24 cellular contexts compared by ENCODE assay signal in the genomic region with DNA sequence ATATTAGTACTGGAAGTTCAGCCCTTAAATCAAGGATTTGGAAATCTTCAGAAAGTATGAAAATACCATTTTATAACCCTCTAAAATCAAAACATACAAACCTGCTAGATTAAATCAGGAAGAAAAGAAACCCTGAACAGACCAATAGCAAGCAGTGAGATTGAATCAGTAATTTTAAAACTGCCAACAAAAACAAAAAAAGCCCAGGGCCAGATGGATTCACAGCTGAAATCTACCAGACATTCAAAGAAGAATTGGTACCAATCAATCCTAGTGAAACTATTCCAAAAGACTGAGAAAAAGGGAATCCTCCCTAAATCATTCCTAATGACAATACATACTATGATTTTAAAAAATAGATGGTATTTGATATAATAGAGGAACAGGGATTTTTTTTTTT.
DNase-seq lines count a peak whose midpoint lies in the region; ATAC-seq, FAIRE-seq and TF ChIP-seq lines count a peak whose summit lies in the region.
"Had no signal": no experiment of that assay in that cellular context is flagged by ENCODE, and none has a peak within 500 bp of the region (broad histone marks: within the 10 kb centered on the region; RNA-seq: fewer than 3 reads in every experiment).

No MANE protein-coding gene starts in this region.

- H3K4me3 Mint-ChIP-seq in astrocyte (ENCODE audit: unreplicated experiment) = no peak overlapping the region
- no peak overlapping the region for H3K4me3 Mint-ChIP-seq in mesothelial cell of epicardium
- H3K4me3 Mint-ChIP-seq in T-helper 17 cell = no peak overlapping the region
- H3K4me3 Mint-ChIP-seq: CD4-positive, alpha-beta memory T cell had no signal

- ATAC-seq in HG03045 (IDR thresholded peaks at IDR 0.05; ENCODE audit: unreplicated experiment) = no peak
- no peak for ATAC-seq in T-helper 17 cell

- H3K79me2 ChIP-seq in astrocyte (ENCODE audit: insufficient read depth, low read length) = peaks cover 25% of the 10 kb centered on the region
- H3K79me2 ChIP-seq in smooth muscle cell (ENCODE audit: low read depth) = peaks cover 1% of the 10 kb centered on the region

- H4K20me1 ChIP-seq in astrocyte (ENCODE audit: insufficient read depth, low read length) = peaks cover 2% of the 10 kb centered on the region
- H4K20me1 ChIP-seq in smooth muscle cell (ENCODE audit: low read depth) = peaks cover 30% of the 10 kb centered on the region

- no peaks in the 10 kb centered on the region for H3K27me3 Mint-ChIP-seq in astrocyte (ENCODE audit: low read depth, unreplicated experiment)
- H3K27me3 Mint-ChIP-seq in mesothelial cell of epicardium (ENCODE audit: low read depth) = no peaks in the 10 kb centered on the region
- no peaks in the 10 kb centered on the region for H3K27me3 Mint-ChIP-seq in T-helper 17 cell
- H3K27me3 Mint-ChIP-seq: CD4-positive, alpha-beta memory T cell had no signal

- H2AFZ ChIP-seq in astrocyte (ENCODE audit: low read depth, low read length) (no peak overlapping the region), smooth muscle cell (ENCODE audit: low read depth) (no peak overlapping the region)

- H3F3A ChIP-seq in smooth muscle cell (ENCODE audit: low read depth) = no peaks in the 10 kb centered on the region

- H3K9me3 ChIP-seq in astrocyte (ENCODE audit: insufficient read depth, low read depth, low read length) = no peaks in the 10 kb centered on the region
- no peaks in the 10 kb centered on the region for H3K9me3 ChIP-seq in smooth muscle cell (replicated peaks; ENCODE audit: low read depth)
- no peaks in the 10 kb centered on the region for H3K9me3 ChIP-seq in T-helper 17 cell (ENCODE audit: control insufficient read depth, low read length, poor library complexity, severe bottlenecking)
- H3K9me3 ChIP-seq in tibial nerve = no peaks in the 10 kb centered on the region

- no peaks in the 10 kb centered on the region for H3K36me3 ChIP-seq in astrocyte (ENCODE audit: insufficient read depth, low read length)
- H3K36me3 ChIP-seq in smooth muscle cell (ENCODE audit: low read depth) = no peaks in the 10 kb centered on the region
- peaks cover 0 to 4% (median 0%) of the 10 kb centered on the region in 3 donors for H3K36me3 ChIP-seq in tibial nerve

- H3K27me3 ChIP-seq in astrocyte (ENCODE audit: insufficient read depth, low read length) (no peaks in the 10 kb centered on the region), smooth muscle cell (ENCODE audit: low read depth) (no peaks in the 10 kb centered on the region), tibial nerve (no peaks in the 10 kb centered on the region)
- H3K27me3 ChIP-seq: BLaER1 treated with 17β-estradiol and CSF1 and Interleukin-3, amounts not matched to agents 10 nM and 100 nM had no signal

- H3K36me3 Mint-ChIP-seq in astrocyte (ENCODE audit: low read depth, unreplicated experiment) (no peaks in the 10 kb centered on the region), mesothelial cell of epicardium (no peaks in the 10 kb centered on the region), T-helper 17 cell (ENCODE audit: low read depth) (peaks cover 3% of the 10 kb centered on the region)

- H3K9me3 Mint-ChIP-seq in astrocyte (ENCODE audit: unreplicated experiment) (no peaks in the 10 kb centered on the region), mesothelial cell of epicardium (no peaks in the 10 kb centered on the region)

- TF ChIP-seq EP300 in tibial nerve (IDR thresholded peaks at IDR 0.05) = no peak

- peak overlapping the region; percentile 12 for H3K27ac Mint-ChIP-seq in astrocyte (ENCODE audit: unreplicated experiment)
- H3K27ac Mint-ChIP-seq in mesothelial cell of epicardium = peak overlapping the region; percentile 92
- H3K27ac Mint-ChIP-seq in T-helper 17 cell = no peak overlapping the region

- H3K9ac ChIP-seq in astrocyte (ENCODE audit: low read length) (no peak overlapping the region), smooth muscle cell (ENCODE audit: low read depth) (no peak overlapping the region)
- H3K9ac ChIP-seq: BLaER1 treated with 17β-estradiol and CSF1 and Interleukin-3, amounts not matched to agents 10 nM and 100 nM; KMS-11 had no signal

- no peak overlapping the region for H3K4me3 ChIP-seq in astrocyte (ENCODE audit: insufficient read depth, low read depth, low read length)
- no peak overlapping the region for H3K4me3 ChIP-seq in fibroblast of mammary gland (ENCODE audit: control insufficient read depth, low read depth, low read length)
- no peak overlapping the region for H3K4me3 ChIP-seq in smooth muscle cell
- no peak overlapping the region for H3K4me3 ChIP-seq in tibial nerve
- H3K4me3 ChIP-seq: BLaER1 treated with 17β-estradiol and CSF1 and Interleukin-3, amounts not matched to agents 10 nM and 100 nM had no signal

- peaks cover 22% of the 10 kb centered on the region for H3K4me1 Mint-ChIP-seq in astrocyte (ENCODE audit: low read depth, unreplicated experiment)
- peaks cover 65% of the 10 kb centered on the region for H3K4me1 Mint-ChIP-seq in mesothelial cell of epicardium
- peaks cover 4% of the 10 kb centered on the region for H3K4me1 Mint-ChIP-seq in T-helper 17 cell

- TF ChIP-seq CTCF in astrocyte (IDR thresholded peaks at IDR 0.05; ENCODE audit: insufficient read depth, low read depth, low read length) = no peak
- TF ChIP-seq CTCF in fibroblast of mammary gland (conservative IDR thresholded peaks at IDR 0.05; ENCODE audit: control insufficient read depth, insufficient read depth, low read depth, low read length) = no peak
- TF ChIP-seq CTCF in mesothelial cell of epicardium (IDR thresholded peaks at IDR 0.05; ENCODE audit: unreplicated experiment) = no peak
- no peak for TF ChIP-seq CTCF in smooth muscle cell (IDR thresholded peaks at IDR 0.05; ENCODE audit: borderline replicate concordance, insufficient read depth, poor library complexity, severe bottlenecking)
- TF ChIP-seq CTCF in tibial nerve (IDR thresholded peaks at IDR 0.05) = no peak

- FAIRE-seq in astrocyte (lab: Jason Lieb, UNC) = no peak
- FAIRE-seq: GM12892 had no signal

- TF ChIP-seq POLR2A in tibial nerve (IDR thresholded peaks at IDR 0.05) = no peak

- peak; percentile 46 for DNase-seq in EH (ENCODE audit: low read depth)
- DNase-seq in astrocyte (ENCODE audit: low read depth) = no peak
- DNase-seq in fibroblast of mammary gland (ENCODE audit: low read depth) = peak; percentile 12
- no peak for DNase-seq in mesothelial cell of epicardium (ENCODE audit: low spot score in 2 of 2, unreplicated experiment in 2 of 2)
- DNase-seq in smooth muscle cell (lab: John Stamatoyannopoulos, UW; ENCODE audit: unreplicated experiment) = no peak
- DNase-seq in T-helper 17 cell = no peak
- no peak for DNase-seq in tibial nerve (ENCODE audit: low spot score in 2 of 2)
- DNase-seq: 8988T; Caco-2; CD4-positive, alpha-beta memory T cell; DMS 273 treated with DMSO at 0.1 percent for 48 hours; DMS79 treated with DMSO at 0.1 percent for 48 hours; GOT3; HCEC 1CT; IMR-90; NCI-H1694 treated with DMSO at 0.1 percent for 48 hours; NCI-H2081 treated with DMSO at 0.1 percent for 48 hours; NCI-H2171 treated with DMSO at 0.1 percent for 48 hours; NCI-H526 treated with DMSO at 0.1 percent for 48 hours; Right ventricle myocardium superior had no signal

- no peak overlapping the region for H3K27ac ChIP-seq in astrocyte (ENCODE audit: low read depth, low read length)
- H3K27ac ChIP-seq in smooth muscle cell (ENCODE audit: low read depth) = no peak overlapping the region
- H3K27ac ChIP-seq in tibial nerve = no peak overlapping the region
- H3K27ac ChIP-seq: BLaER1 treated with 17β-estradiol and CSF1 and Interleukin-3, amounts not matched to agents 10 nM and 100 nM; KMS-11 had no signal

- H3K4me1 ChIP-seq in astrocyte (ENCODE audit: insufficient read depth, low read length) (peaks cover 11% of the 10 kb centered on the region), smooth muscle cell (ENCODE audit: low read depth) (peaks cover 5% of the 10 kb centered on the region), tibial nerve (peaks cover 0 to 8% (median 0%) of the 10 kb centered on the region in 4 donors)
- H3K4me1 ChIP-seq: BLaER1 treated with 17β-estradiol and CSF1 and Interleukin-3, amounts not matched to agents 10 nM and 100 nM had no signal

- H3K4me2 ChIP-seq in astrocyte (ENCODE audit: low read length) = no peak overlapping the region
- H3K4me2 ChIP-seq in smooth muscle cell = no peak overlapping the region
- H3K4me2 ChIP-seq: BLaER1 treated with 17β-estradiol and CSF1 and Interleukin-3, amounts not matched to agents 10 nM and 100 nM; KMS-11 had no signal

Comparison
In these comparisons a context has a peak if more than half of its experiments do, and no peak if none do; other contexts are left out.
1. DNase-seq: peak in EH (single experiment) and fibroblast of mammary gland (single experiment); none in astrocyte (single experiment), mesothelial cell of epicardium (0 of 2), smooth muscle cell (single experiment), T-helper 17 cell (0 of 3) and tibial nerve (0 of 2).